In the genomic region with DNA sequence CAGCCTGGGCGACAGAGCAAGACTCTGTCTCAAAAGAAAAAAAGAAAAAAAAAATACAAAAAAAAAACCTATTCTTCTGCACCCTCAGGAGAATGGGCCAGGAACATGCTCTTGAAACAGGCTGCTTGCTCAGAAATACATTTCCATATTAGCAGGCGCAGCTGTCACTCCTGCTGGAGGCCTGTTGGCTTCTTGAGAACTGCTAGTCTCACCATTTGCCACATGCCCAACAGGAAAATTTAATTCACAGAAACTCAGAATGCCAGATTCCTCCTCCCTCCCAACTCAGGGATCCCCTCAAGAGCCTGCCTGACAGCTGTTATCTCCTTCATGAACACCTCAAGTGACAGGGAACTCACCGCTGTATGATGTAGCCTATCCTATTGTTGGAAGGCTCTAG, we compare ENCODE assay signal across 12 cellular contexts.
"Had no signal": no experiment of that assay in that cellular context is flagged by ENCODE, and none has a peak within 500 bp of the region (broad histone marks: within the 10 kb centered on the region; RNA-seq: fewer than 3 reads in every experiment).

No MANE protein-coding gene starts in this region.

- H3K27me3 Mint-ChIP-seq: naive thymus-derived CD4-positive, alpha-beta T cell; stimulated activated memory B cell treated with anti-CD40 and anti-IgM and Interleukin-4, amounts not matched to agents 10 μg/mL and 1 μg/mL and 100 μg/mL, for 72 hours had no signal

- H3K4me1 Mint-ChIP-seq: stimulated activated memory B cell treated with anti-CD40 and anti-IgM and Interleukin-4, amounts not matched to agents 10 μg/mL and 1 μg/mL and 100 μg/mL, for 72 hours had no signal

- DNase-seq: activated CD4-positive, alpha-beta T cell treated with anti-CD3 and anti-CD28 coated beads, Interleukin-2, amount 50 U/mL, for 4 hours; activated naive CD4-positive, alpha-beta T cell treated with Interleukin-2 at 50 U/mL for 16 hours; activated T-cell treated with anti-CD3 and anti-CD28 coated beads for 4 hours; anterior cingulate cortex; dermis blood vessel endothelial cell; gastrocnemius medialis; naive thymus-derived CD4-positive, alpha-beta T cell; posterior cingulate gyrus; retina; stimulated activated CD4-positive, alpha-beta T cell treated with anti-CD3 and anti-CD28 coated beads, Interleukin-2, amount 100 ng/mL, for 48 hours; thyroid gland had no signal

- H3K27ac Mint-ChIP-seq: stimulated activated memory B cell treated with anti-CD40 and anti-IgM and Interleukin-4, amounts not matched to agents 10 μg/mL and 1 μg/mL and 100 μg/mL, for 72 hours had no signal

- H3K4me3 Mint-ChIP-seq: naive thymus-derived CD4-positive, alpha-beta T cell; stimulated activated memory B cell treated with anti-CD40 and anti-IgM and Interleukin-4, amounts not matched to agents 10 μg/mL and 1 μg/mL and 100 μg/mL, for 72 hours had no signal

- H3K9me3 Mint-ChIP-seq: stimulated activated memory B cell treated with anti-CD40 and anti-IgM and Interleukin-4, amounts not matched to agents 10 μg/mL and 1 μg/mL and 100 μg/mL, for 72 hours had no signal

- H3K36me3 Mint-ChIP-seq: stimulated activated memory B cell treated with anti-CD40 and anti-IgM and Interleukin-4, amounts not matched to agents 10 μg/mL and 1 μg/mL and 100 μg/mL, for 72 hours had no signal

- ATAC-seq: gastrocnemius medialis; naive thymus-derived CD4-positive, alpha-beta T cell; stimulated activated memory B cell treated with anti-CD40 and anti-IgM and Interleukin-4, amounts not matched to agents 10 μg/mL and 1 μg/mL and 100 μg/mL, for 72 hours had no signal
